Comparison of ENCODE assay signal across 20 cellular contexts in genomic region chr1:214864896-214865688, GRCh38.
A peak's percentile ranks its signal among the peaks of the same experiment; 100 is the strongest.
DNase-seq lines count a peak whose midpoint lies in the region; ATAC-seq, FAIRE-seq and TF ChIP-seq lines count a peak whose summit lies in the region.
"Had no signal": no experiment of that assay in that cellular context is flagged by ENCODE, and none has a peak within 500 bp of the region (broad histone marks: within the 10 kb centered on the region; RNA-seq: fewer than 3 reads in every experiment).

No MANE protein-coding gene starts in this region.

- ATAC-seq in HG02610 (IDR thresholded peaks at IDR 0.05; ENCODE audit: unreplicated experiment): no peak
- no peak for ATAC-seq in HG03439 (IDR thresholded peaks at IDR 0.05; ENCODE audit: unreplicated experiment)
- ATAC-seq: activated T-cell treated with anti-CD3 and anti-CD28 coated beads, Interleukin-2, amount 50 U/mL, for 72 hours had no signal

- H3K4me3 ChIP-seq in osteoblast (ENCODE audit: insufficient read depth, low read length): no peak overlapping the region
- H3K4me3 ChIP-seq: tibial nerve had no signal

- H3K27me3 ChIP-seq in osteoblast (ENCODE audit: insufficient read depth, low read length): no peaks in the 10 kb centered on the region
- H3K27me3 ChIP-seq: tibial nerve had no signal

- H3K4me1 ChIP-seq in osteoblast (ENCODE audit: insufficient read depth, low read length): peaks cover 33% of the 10 kb centered on the region
- H3K4me1 ChIP-seq: tibial nerve had no signal

- no peak overlapping the region for H3K4me2 ChIP-seq in osteoblast (ENCODE audit: insufficient read depth, low read length)

- H3K27ac ChIP-seq in epithelial cell of prostate (peak overlapping the region; percentile 52), osteoblast (ENCODE audit: low read depth, low read length) (peak overlapping the region; percentile 24)
- H3K27ac ChIP-seq: tibial nerve had no signal

- no peaks in the 10 kb centered on the region for H3K79me2 ChIP-seq in osteoblast (ENCODE audit: insufficient read depth, low read length)

- TF ChIP-seq CTCF in D721Med (IDR thresholded peaks at IDR 0.05; ENCODE audit: insufficient read depth, missing control alignments) (no peak), osteoblast (IDR thresholded peaks at IDR 0.05; ENCODE audit: extremely low read depth, low read depth, low read length) (no peak)

- DNase-seq in D721Med (ENCODE audit: insufficient read length, low spot score) (no peak), NCI-H460 (ENCODE audit: extremely low read depth, low read depth) (peak; percentile 39), epithelial cell of prostate (ENCODE audit: low read depth, low spot score) (no peak), osteoblast (ENCODE audit: insufficient read length, low spot score, missing footprints) (peak; percentile 87), NCI-H69 (lab: John Stamatoyannopoulos, UW) (no peak)
- no peak for DNase-seq in activated CD4-positive, alpha-beta T cell treated with anti-CD3 and anti-CD28 coated beads for 4 hours
- DNase-seq: activated CD4-positive, alpha-beta T cell treated with anti-CD3 and anti-CD28 coated beads, Interleukin-2, amount 50 U/mL, for 1 hour; activated T-cell treated with anti-CD3 and anti-CD28 coated beads, Interleukin-2, amount 50 U/mL, for 72 hours; amniotic stem cell; CD4-positive, CD25-positive, alpha-beta regulatory T cell; GDM1; H7; head of caudate nucleus; naive B cell; NCI-H2081; NCI-H774; T-helper 2 cell had no signal

- no peaks in the 10 kb centered on the region for H3K9me3 ChIP-seq in osteoblast (ENCODE audit: low read depth, low read length)
- H3K9me3 ChIP-seq: tibial nerve had no signal

- peak; percentile 58 for FAIRE-seq in D721Med (lab: Jason Lieb, UNC)

- H4K20me1 ChIP-seq in osteoblast (ENCODE audit: insufficient read depth, low read length): no peaks in the 10 kb centered on the region

- H3K36me3 ChIP-seq in osteoblast (ENCODE audit: insufficient read depth, low read length): no peaks in the 10 kb centered on the region
- H3K36me3 ChIP-seq: tibial nerve had no signal

- H2AFZ ChIP-seq in osteoblast (ENCODE audit: low read length): no peak overlapping the region

Comparison
In these comparisons a context has a peak if more than half of its experiments do, and no peak if none do; other contexts are left out.
1. DNase-seq: peak in NCI-H460 (single experiment) and osteoblast (single experiment); none in D721Med (single experiment), epithelial cell of prostate (single experiment), activated CD4-positive, alpha-beta T cell treated with anti-CD3 and anti-CD28 coated beads for 4 hours (0 of 2) and NCI-H69 (single experiment).